22 cellular contexts compared by ENCODE assay signal in the genomic region with DNA sequence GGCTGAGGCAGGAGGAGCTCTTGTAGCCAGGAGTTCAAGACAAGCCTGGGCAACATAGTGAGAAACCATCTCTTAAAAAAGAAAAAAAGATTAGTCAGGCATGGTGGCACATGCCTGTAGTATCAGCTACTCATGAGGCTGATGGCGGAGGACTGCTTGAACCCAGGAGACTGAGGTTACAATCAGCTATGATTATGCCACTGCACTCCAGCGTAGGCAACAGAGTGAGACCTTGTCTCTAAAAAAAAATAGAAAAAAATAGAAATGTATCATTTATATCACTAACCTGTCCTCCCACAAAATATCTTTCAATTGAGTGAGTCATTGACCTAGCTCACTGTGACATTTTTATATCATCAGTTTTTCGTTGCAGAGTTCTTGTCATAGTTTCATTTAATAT.
"Had no signal": no experiment of that assay in that cellular context is flagged by ENCODE, and none has a peak within 500 bp of the region (broad histone marks: within the 10 kb centered on the region; RNA-seq: fewer than 3 reads in every experiment).

No MANE protein-coding gene starts in this region.

- H3K9me3 Mint-ChIP-seq: activated CD4-positive, alpha-beta memory T cell treated with anti-CD3 and anti-CD28 coated beads, Interleukin-2, amount 10 ng/mL, durations not matched to agents 7 days and 5 days; activated T-cell treated with anti-CD3 and anti-CD28 coated beads, Interleukin-2, amount 50 U/mL, for 24 hours had no signal

- H3K27ac Mint-ChIP-seq: activated CD4-positive, alpha-beta memory T cell treated with anti-CD3 and anti-CD28 coated beads, Interleukin-2, amount 10 ng/mL, durations not matched to agents 7 days and 5 days; activated T-cell treated with anti-CD3 and anti-CD28 coated beads, Interleukin-2, amount 50 U/mL, for 24 hours; T-helper 17 cell had no signal

- ATAC-seq: activated naive CD4-positive, alpha-beta T cell treated with anti-CD3 and anti-CD28 coated beads, Interleukin-2, amount 50 U/mL, for 72 hours; HepG2; T-helper 17 cell had no signal

- DNase-seq: activated CD4-positive, alpha-beta memory T cell treated with anti-CD3 and anti-CD28 coated beads, Interleukin-2, amount 10 ng/mL, durations not matched to agents 7 days and 5 days; activated CD4-positive, alpha-beta T cell treated with anti-CD3 and anti-CD28 coated beads, Interleukin-2, amount 50 U/mL, for 1 hour; activated CD8-positive, alpha-beta memory T cell treated with anti-CD3 and anti-CD28 coated beads, Interleukin-2, amount 50 U/mL, for 48 hours; activated gamma-delta T cell; activated T-cell treated with anti-CD3 and anti-CD28 coated beads, Interleukin-2, amount 50 U/mL, for 24 hours; adrenal gland; aorta; central memory CD4-positive, alpha-beta T cell; NCI-H1092 treated with DMSO at 0.1 percent for 48 hours; NCI-H1417 treated with DMSO at 0.1 percent for 48 hours; NCI-H1694; NCI-H2029; NCI-H2107; NCI-H2171 treated with DMSO at 0.1 percent for 48 hours; NCI-H226; NCI-H526 treated with DMSO at 0.1 percent for 48 hours; NCI-H82; SIG-M5; T-helper 17 cell; T-helper 9 cell had no signal

- H3K4me3 Mint-ChIP-seq: activated CD4-positive, alpha-beta memory T cell treated with anti-CD3 and anti-CD28 coated beads, Interleukin-2, amount 10 ng/mL, durations not matched to agents 7 days and 5 days; activated T-cell treated with anti-CD3 and anti-CD28 coated beads, Interleukin-2, amount 50 U/mL, for 24 hours; T-helper 17 cell had no signal
